In the genomic region with DNA sequence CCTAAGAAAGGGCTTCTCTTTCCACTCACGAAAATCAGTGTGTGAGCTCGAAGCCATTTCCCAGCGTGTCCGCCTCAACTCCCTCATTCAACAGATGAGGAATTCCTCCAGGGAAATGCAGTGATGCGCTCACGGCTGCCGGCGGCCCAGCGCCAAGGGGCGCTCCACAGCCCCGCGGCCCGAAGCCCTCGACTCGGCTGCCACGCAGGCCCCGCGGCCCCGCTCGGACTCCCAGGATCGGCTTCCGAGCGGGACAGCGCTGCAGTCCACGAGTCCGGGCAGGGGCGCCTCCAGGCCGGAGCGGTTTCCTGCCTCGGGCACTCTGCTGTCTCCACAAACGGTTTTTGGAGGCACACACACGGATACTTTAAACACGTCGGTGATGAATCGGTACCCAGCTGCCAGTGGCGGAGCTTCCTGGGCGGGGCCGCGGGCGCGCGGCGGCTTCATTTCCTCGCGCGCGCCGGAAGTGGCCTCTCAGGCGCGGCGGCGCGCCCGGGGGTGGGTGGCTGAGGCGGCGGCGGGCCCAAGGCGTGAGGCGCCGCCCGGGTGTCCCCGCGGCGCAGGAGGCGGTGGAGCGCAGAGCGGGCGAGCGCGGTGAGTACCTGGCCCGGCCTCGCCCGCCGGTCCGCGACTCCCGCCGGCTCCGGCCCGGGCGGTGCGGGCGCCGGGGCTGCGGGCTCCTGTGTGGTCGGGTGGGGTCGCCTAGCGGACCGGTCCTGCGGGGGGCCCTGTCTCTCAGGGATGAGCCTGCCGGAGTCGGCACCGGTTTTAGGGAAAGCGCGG, we compare ENCODE assay signal across 8 cellular contexts. TPM values are rescaled to one million over a fixed set of nuclear protein-coding genes. Genes with fewer than 3 reads are reported as not detected.
DNase-seq lines count a peak whose midpoint lies in the region; ATAC-seq and TF ChIP-seq lines count a peak whose summit lies in the region.

A gene with protein sequence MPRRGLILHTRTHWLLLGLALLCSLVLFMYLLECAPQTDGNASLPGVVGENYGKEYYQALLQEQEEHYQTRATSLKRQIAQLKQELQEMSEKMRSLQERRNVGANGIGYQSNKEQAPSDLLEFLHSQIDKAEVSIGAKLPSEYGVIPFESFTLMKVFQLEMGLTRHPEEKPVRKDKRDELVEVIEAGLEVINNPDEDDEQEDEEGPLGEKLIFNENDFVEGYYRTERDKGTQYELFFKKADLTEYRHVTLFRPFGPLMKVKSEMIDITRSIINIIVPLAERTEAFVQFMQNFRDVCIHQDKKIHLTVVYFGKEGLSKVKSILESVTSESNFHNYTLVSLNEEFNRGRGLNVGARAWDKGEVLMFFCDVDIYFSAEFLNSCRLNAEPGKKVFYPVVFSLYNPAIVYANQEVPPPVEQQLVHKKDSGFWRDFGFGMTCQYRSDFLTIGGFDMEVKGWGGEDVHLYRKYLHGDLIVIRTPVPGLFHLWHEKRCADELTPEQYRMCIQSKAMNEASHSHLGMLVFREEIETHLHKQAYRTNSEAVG (plus strand): TSS at position 475 of the 786 bp plus-strand sequence. CDS start 16,705 bp downstream, outside the sequence.

- H3K36me3 ChIP-seq in left ventricle myocardium inferior (no peaks in the 10 kb centered on the region), upper lobe of right lung (no peaks in the 10 kb centered on the region)

- H3K4me3 ChIP-seq in GM12865 (ENCODE audit: low read depth, low read length) (peak within 1 kb of the TSS; percentile 82), left ventricle myocardium inferior (peak within 1 kb of the TSS; percentile 96), upper lobe of right lung (peak within 1 kb of the TSS; percentile 98)

- H3K36me3 Mint-ChIP-seq in T-helper 1 cell treated with Interleukin-12 subunit alpha and Interleukin-12 subunit beta and Interleukin-4 antibody, amounts not matched to agents 30 μg/mL and 1 μg/mL, for 36 hours (ENCODE audit: low read depth): peaks cover 41% of the 10 kb centered on the region
- H3K36me3 Mint-ChIP-seq in progenitor cell of endocrine pancreas (ENCODE audit: insufficient read depth): no peaks in the 10 kb centered on the region

- H3K27me3 Mint-ChIP-seq in T-helper 1 cell treated with Interleukin-12 subunit alpha and Interleukin-12 subunit beta and Interleukin-4 antibody, amounts not matched to agents 30 μg/mL and 1 μg/mL, for 36 hours (ENCODE audit: low read depth): no peaks in the 10 kb centered on the region
- no peaks in the 10 kb centered on the region for H3K27me3 Mint-ChIP-seq in progenitor cell of endocrine pancreas

- peak within 1 kb of the TSS; percentile 94 for H3K27ac ChIP-seq in left ventricle myocardium inferior (replicated peaks)
- H3K27ac ChIP-seq in upper lobe of right lung: peak within 1 kb of the TSS; percentile 95

- no peak for TF ChIP-seq CTCF in GM12865 (IDR thresholded peaks at IDR 0.05; ENCODE audit: insufficient read depth, low read depth, low read length, missing control alignments)
- TF ChIP-seq CTCF in left ventricle myocardium inferior (IDR thresholded peaks at IDR 0.05; ENCODE audit: borderline replicate concordance): no peak
- TF ChIP-seq CTCF in progenitor cell of endocrine pancreas (IDR thresholded peaks at IDR 0.05; ENCODE audit: unreplicated experiment): no peak
- no peak for TF ChIP-seq CTCF in upper lobe of right lung (IDR thresholded peaks at IDR 0.05)

- intact Hi-C loops in left ventricle myocardium inferior (cut with micrococcal nuclease) (no loop called here), upper lobe of right lung (cut with DNase I) (no loop called here)

- H3K4me3 Mint-ChIP-seq in T-helper 1 cell treated with Interleukin-12 subunit alpha and Interleukin-12 subunit beta and Interleukin-4 antibody, amounts not matched to agents 30 μg/mL and 1 μg/mL, for 36 hours: peak within 1 kb of the TSS; percentile 97
- H3K4me3 Mint-ChIP-seq in progenitor cell of endocrine pancreas (ENCODE audit: low read depth): peak within 1 kb of the TSS; percentile 96

- peak; percentile 92 for DNase-seq in GM12865 (ENCODE audit: low read depth)
- DNase-seq in NCI-H1105 treated with DMSO at 0.1 percent for 48 hours (lab: John Stamatoyannopoulos, UW): peak; percentile 69
- peak; percentile 84 for DNase-seq in amniotic epithelial cell (ENCODE audit: low read depth)
- DNase-seq in left ventricle myocardium inferior: peak; percentile 88
- peak; percentile 61 for DNase-seq in progenitor cell of endocrine pancreas (ENCODE audit: low spot score, unreplicated experiment)
- peak; percentile 94 for DNase-seq in upper lobe of right lung

- H3K9me3 ChIP-seq in left ventricle myocardium inferior (replicated peaks) (no peaks in the 10 kb centered on the region), upper lobe of right lung (no peaks in the 10 kb centered on the region)

- peak within 1 kb of the TSS; percentile 100 for H3K27ac Mint-ChIP-seq in T-helper 1 cell treated with Interleukin-12 subunit alpha and Interleukin-12 subunit beta and Interleukin-4 antibody, amounts not matched to agents 30 μg/mL and 1 μg/mL, for 36 hours
- H3K27ac Mint-ChIP-seq in progenitor cell of endocrine pancreas: peak within 1 kb of the TSS; percentile 97

- H3K9me3 Mint-ChIP-seq in T-helper 1 cell treated with Interleukin-12 subunit alpha and Interleukin-12 subunit beta and Interleukin-4 antibody, amounts not matched to agents 30 μg/mL and 1 μg/mL, for 36 hours: no peaks in the 10 kb centered on the region
- H3K9me3 Mint-ChIP-seq in progenitor cell of endocrine pancreas (ENCODE audit: low read depth): no peaks in the 10 kb centered on the region

- H3K4me1 ChIP-seq in left ventricle myocardium inferior (peaks cover 33% of the 10 kb centered on the region), upper lobe of right lung (peaks cover 49% of the 10 kb centered on the region)

- H3K27me3 ChIP-seq in left ventricle myocardium inferior (ENCODE audit: low read depth) (no peaks in the 10 kb centered on the region), upper lobe of right lung (no peaks in the 10 kb centered on the region)

- peak; percentile 76 for ATAC-seq in HG02642 (IDR thresholded peaks at IDR 0.05; ENCODE audit: poor library complexity, unreplicated experiment)
- ATAC-seq in upper lobe of right lung: peak; percentile 96

- H3K4me1 Mint-ChIP-seq in T-helper 1 cell treated with Interleukin-12 subunit alpha and Interleukin-12 subunit beta and Interleukin-4 antibody, amounts not matched to agents 30 μg/mL and 1 μg/mL, for 36 hours (ENCODE audit: low read depth): peaks cover 49% of the 10 kb centered on the region
- peaks cover 10% of the 10 kb centered on the region for H3K4me1 Mint-ChIP-seq in progenitor cell of endocrine pancreas (ENCODE audit: low read depth)

RNA-seq across cellular contexts. Expression of the gene that starts here (rescaled TPM):
- 7.1 TPM for total RNA-seq in left ventricle myocardium inferior
- total RNA-seq in progenitor cell of endocrine pancreas: 8.9 and 9.3 TPM in 2 replicates
- total RNA-seq in upper lobe of right lung: 40.8 TPM

Comparison
In these comparisons a context has a peak if more than half of its experiments do, and no peak if none do; other contexts are left out.
1. Peak in every context shown above with its lines: DNase-seq, ATAC-seq, H3K4me3 ChIP-seq and H3K27ac ChIP-seq.